ENCODE assay signal across 8 cellular contexts in genomic region chr11:31487848-31488247, GRCh38. TPM values are rescaled to one million over a fixed set of nuclear protein-coding genes. Genes with fewer than 3 reads are reported as not detected.
DNase-seq lines count a peak whose midpoint lies in the region; ATAC-seq, FAIRE-seq and TF ChIP-seq lines count a peak whose summit lies in the region.

No MANE protein-coding gene starts in this region.

- H3K79me2 ChIP-seq in endothelial cell of umbilical vein (ENCODE audit: control insufficient read depth, insufficient read depth, low read length), result peaks cover 2% of the 10 kb centered on the region

- dilution Hi-C loops in endothelial cell of umbilical vein (cut with MboI; ENCODE audit: extremely low pct_ligation_motif_present, low sequenced_read_pairs), result no loop called here

- H3K4me3 Mint-ChIP-seq in progenitor cell of endocrine pancreas (ENCODE audit: low read depth), result no peak overlapping the region

- no peaks in the 10 kb centered on the region for H3K27me3 Mint-ChIP-seq in progenitor cell of endocrine pancreas

- H3K4me1 ChIP-seq in endothelial cell of umbilical vein (ENCODE audit: control insufficient read depth, extremely low read depth, insufficient read depth, low read length), result no peaks in the 10 kb centered on the region

- H3K36me3 Mint-ChIP-seq in progenitor cell of endocrine pancreas (ENCODE audit: insufficient read depth), result peaks cover 10% of the 10 kb centered on the region

- H4K20me1 ChIP-seq in endothelial cell of umbilical vein (replicated peaks; ENCODE audit: control insufficient read depth, extremely low read depth, insufficient read depth, low read length), result no peaks in the 10 kb centered on the region

- POLR2A ChIA-PET in endothelial cell of umbilical vein (lab: Charles Lee), result no interaction called here

- ATAC-seq in GM18517 (IDR thresholded peaks at IDR 0.05; ENCODE audit: unreplicated experiment), result peak; percentile 52
- ATAC-seq in HG03097 (IDR thresholded peaks at IDR 0.05; ENCODE audit: low FRiP score, unreplicated experiment), result no peak

- H3K9me1 ChIP-seq in endothelial cell of umbilical vein (replicated peaks; ENCODE audit: control insufficient read depth, extremely low read depth, insufficient read depth, low read length), result no peaks in the 10 kb centered on the region

- no peaks in the 10 kb centered on the region for H3K27me3 ChIP-seq in endothelial cell of umbilical vein (ENCODE audit: control insufficient read depth in 2 of 2, insufficient read depth in 2 of 2, low read length in 2 of 2)

- H3K4me3 ChIP-seq in AG09309 (ENCODE audit: control insufficient read depth, low read depth, low read length), result no peak overlapping the region
- H3K4me3 ChIP-seq in endothelial cell of umbilical vein (replicated peaks in 1 of 3; ENCODE audit: insufficient read depth in 1 of 3, low read depth in 1 of 3, low read length in 3 of 3), result no peak overlapping the region

- peak; percentile 54 for FAIRE-seq in endothelial cell of umbilical vein (lab: Jason Lieb, UNC)

- BruUV-seq in endothelial cell of umbilical vein (replicated peaks; lab: Mats Ljungman, UMichigan), result no TSS peak

- no peaks in the 10 kb centered on the region for H3K36me3 ChIP-seq in endothelial cell of umbilical vein (ENCODE audit: control insufficient read depth in 2 of 2, extremely low read depth in 1 of 2, insufficient read depth in 2 of 2, low read length in 2 of 2)

- H3K27ac ChIP-seq in endothelial cell of umbilical vein (ENCODE audit: insufficient read depth, low read depth, low read length), result no peak overlapping the region

- no peak overlapping the region for H2AFZ ChIP-seq in endothelial cell of umbilical vein (ENCODE audit: low read depth, low read length)

- no peak overlapping the region for H3K9ac ChIP-seq in endothelial cell of umbilical vein (replicated peaks; ENCODE audit: extremely low read depth, insufficient read depth, low read length)

- CTCF ChIA-PET in endothelial cell of umbilical vein (lab: Charles Lee), result interaction anchor here (0.9 to 3.2 kb wide), 13 partner anchors 11 to 688 kb away, joined by 3 to 69 read pairs (median 5); no protein-coding TSS in a partner anchor

- peak; percentile 10 for DNase-seq in AG09309 (ENCODE audit: low read depth)
- DNase-seq in NCI-H446 (lab: John Stamatoyannopoulos, UW), result peak; percentile 73 to 83
- DNase-seq in endothelial cell of umbilical vein (ENCODE audit: low read depth, low spot score), result peak; percentile 74
- no peak for DNase-seq in progenitor cell of endocrine pancreas (ENCODE audit: low spot score, unreplicated experiment)
- DNase-seq in UCSD-AML1 (lab: John Stamatoyannopoulos, UW; ENCODE audit: unreplicated experiment), result no peak
- no peak for DNase-seq in HuH-7.5 (ENCODE audit: low spot score)

- intact Hi-C loops in endothelial cell of umbilical vein (cut with micrococcal nuclease), result loop anchor here (1.0 to 2.0 kb wide), 4 partner anchors 383 to 689 kb away; no protein-coding TSS in a partner anchor

- no peak for TF ChIP-seq POLR2A in endothelial cell of umbilical vein (IDR thresholded peaks at IDR 0.05; ENCODE audit: low read depth, low read length)

- H3K4me1 Mint-ChIP-seq in progenitor cell of endocrine pancreas (ENCODE audit: low read depth), result peaks cover 7% of the 10 kb centered on the region

- H3K27ac Mint-ChIP-seq in progenitor cell of endocrine pancreas, result no peak overlapping the region

- H3K9me3 Mint-ChIP-seq in progenitor cell of endocrine pancreas (ENCODE audit: low read depth), result no peaks in the 10 kb centered on the region

- TF ChIP-seq CTCF in AG09309 (IDR thresholded peaks at IDR 0.05; ENCODE audit: control insufficient read depth, insufficient read depth, low read depth, low read length, missing control alignments) (peak; percentile 44), endothelial cell of umbilical vein (IDR thresholded peaks at IDR 0.05; ENCODE audit: extremely low read depth in 1 of 2, insufficient read depth in 1 of 2, low read depth in 1 of 2, low read length in 2 of 2) (peak; percentile 24 to 28), progenitor cell of endocrine pancreas (IDR thresholded peaks at IDR 0.05; ENCODE audit: unreplicated experiment) (peak; percentile 37)

- no peaks in the 10 kb centered on the region for H3K9me3 ChIP-seq in endothelial cell of umbilical vein (replicated peaks; ENCODE audit: control insufficient read depth, insufficient read depth, low read length)

- H3K4me2 ChIP-seq in endothelial cell of umbilical vein (ENCODE audit: insufficient read depth, low read length), result no peak overlapping the region

TF ChIP-seq in endothelial cell of umbilical vein, 7 proteins besides CTCF, POLR2A, EP300 and RAD21:
- TF ChIP-seq FOS (IDR thresholded peaks at IDR 0.05; ENCODE audit: borderline replicate concordance, insufficient read depth, low read length) (no peak), POLR2AphosphoS5 (IDR thresholded peaks at IDR 0.05; ENCODE audit: insufficient read depth, low read depth, low read length) (no peak), GATA2 (IDR thresholded peaks at IDR 0.05; ENCODE audit: insufficient read depth, insufficient read length, low read depth, low read length) (no peak), JUN (IDR thresholded peaks at IDR 0.05; ENCODE audit: borderline replicate concordance, insufficient read depth, insufficient read length, low read depth) (no peak), EZH2 (IDR thresholded peaks at IDR 0.05; ENCODE audit: borderline replicate concordance, low read depth, low read length, severe bottlenecking) (no peak), MYC (IDR thresholded peaks at IDR 0.05; ENCODE audit: low read depth, low read length) (no peak), MAX (IDR thresholded peaks at IDR 0.05; ENCODE audit: insufficient read depth, insufficient read length) (no peak)

RNA-seq across cellular contexts. Expression of gene IMMP1L, which starts 21.6 kb away (rescaled TPM):
- total RNA-seq in endothelial cell of umbilical vein (14.8 and 16.8 TPM in 2 replicates), progenitor cell of endocrine pancreas (48.5 and 56.7 TPM in 2 replicates)
- polyA plus RNA-seq in endothelial cell of umbilical vein, result 21.6 and 41.8 TPM in 2 replicates
- polyA plus RNA-seq in endothelial cell of umbilical vein (2011; cell fraction: cytosol; rRNA removed), result 35.9 and 38.8 TPM in 2 replicates
- polyA plus RNA-seq in endothelial cell of umbilical vein (2011; cell fraction: nucleus; rRNA removed), result 21.4 and 23.0 TPM in 2 replicates
- polyA plus RNA-seq in endothelial cell of umbilical vein (2012), result 14.5 and 18.8 TPM in 2 replicates
- polyA minus RNA-seq in endothelial cell of umbilical vein, result 11.6 and 12.1 TPM in 2 replicates
- 11.5 TPM for polyA minus RNA-seq in endothelial cell of umbilical vein (2011; cell fraction: cytosol; rRNA and poly(A)+ RNA removed)
- 14.7 and 17.9 TPM in 2 replicates for polyA minus RNA-seq in endothelial cell of umbilical vein (2011; cell fraction: nucleus; rRNA and poly(A)+ RNA removed)

RNA-seq across cellular contexts. Expression of gene ELP4, which starts 21.7 kb away (rescaled TPM):
- total RNA-seq in endothelial cell of umbilical vein (14.1 and 16.3 TPM in 2 replicates), progenitor cell of endocrine pancreas (21.5 and 23.4 TPM in 2 replicates)
- polyA plus RNA-seq in endothelial cell of umbilical vein, result 8.1 and 11.6 TPM in 2 replicates
- polyA plus RNA-seq in endothelial cell of umbilical vein (2011; cell fraction: cytosol; rRNA removed), result 11.7 and 12.4 TPM in 2 replicates
- 11.7 and 12.4 TPM in 2 replicates for polyA plus RNA-seq in endothelial cell of umbilical vein (2011; cell fraction: nucleus; rRNA removed)
- 11.4 and 12.6 TPM in 2 replicates for polyA plus RNA-seq in endothelial cell of umbilical vein (2012)
- 19.1 and 20.0 TPM in 2 replicates for polyA minus RNA-seq in endothelial cell of umbilical vein
- 17.5 TPM for polyA minus RNA-seq in endothelial cell of umbilical vein (2011; cell fraction: cytosol; rRNA and poly(A)+ RNA removed)
- 74.4 and 96.0 TPM in 2 replicates for polyA minus RNA-seq in endothelial cell of umbilical vein (2011; cell fraction: nucleus; rRNA and poly(A)+ RNA removed)

Comparison
In these comparisons a context has a peak if more than half of its experiments do, and no peak if none do; other contexts are left out.
1. DNase-seq: peak in AG09309 (single experiment), NCI-H446 (2 of 2) and endothelial cell of umbilical vein (single experiment); none in progenitor cell of endocrine pancreas (single experiment), UCSD-AML1 (single experiment) and HuH-7.5 (single experiment).
2. Peak in every context shown above with its lines, with median percentiles within 50 percentile points of each other: CTCF ChIP-seq.